2 cellular contexts compared by ENCODE assay signal in the genomic region with DNA sequence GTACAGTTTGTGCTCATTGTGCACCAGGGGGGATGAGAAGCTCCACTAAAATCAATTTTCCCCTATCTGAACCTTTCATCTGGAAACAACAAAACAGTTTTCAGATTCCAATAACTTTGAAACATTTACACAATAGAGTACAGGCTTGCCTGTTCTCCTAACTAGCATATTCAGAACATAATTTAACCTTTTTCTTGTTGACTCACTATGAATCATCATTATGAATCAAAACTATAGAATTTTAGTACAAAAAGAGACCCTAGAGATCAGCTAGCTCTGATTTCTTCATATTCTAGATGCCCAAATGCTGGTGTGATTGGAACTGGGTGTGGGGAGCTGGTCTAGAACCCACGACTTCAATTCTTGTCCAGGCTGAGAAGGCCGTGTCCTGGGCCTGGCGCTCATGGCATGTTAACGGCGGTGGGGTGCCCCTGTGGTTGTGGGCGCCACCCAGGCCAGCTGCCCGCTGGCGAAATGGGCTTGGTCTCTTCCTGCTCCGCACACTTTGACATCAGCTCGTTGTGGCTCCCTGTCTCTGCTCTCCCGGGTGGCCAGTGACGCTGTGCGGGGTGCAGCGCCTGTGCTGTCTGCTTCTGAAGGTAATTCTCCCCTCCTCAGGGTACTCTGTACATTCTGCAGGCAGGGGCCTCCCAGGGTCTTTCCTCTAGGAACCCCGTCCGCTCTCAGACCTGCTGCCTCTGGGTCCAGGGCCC.
TF ChIP-seq lines count a peak whose summit lies in the region.

No MANE protein-coding gene starts in this region.

TF ChIP-seq in A549, 52 proteins besides CTCF, POLR2A, EP300 and RAD21:
- TF ChIP-seq, protein P1, sequence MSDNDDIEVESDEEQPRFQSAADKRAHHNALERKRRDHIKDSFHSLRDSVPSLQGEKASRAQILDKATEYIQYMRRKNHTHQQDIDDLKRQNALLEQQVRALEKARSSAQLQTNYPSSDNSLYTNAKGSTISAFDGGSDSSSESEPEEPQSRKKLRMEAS (IDR thresholded peaks at IDR 0.05) = no peak
- TF ChIP-seq FOSL2 (IDR thresholded peaks at IDR 0.05) (no peak), FOSL2 (CRISPR knock-in tag; IDR thresholded peaks at IDR 0.05) (peak; percentile 32; the same call in 1 of the 2 replicates)

TF ChIP-seq in K562, 482 proteins besides CTCF, POLR2A, EP300 and RAD21:
- TF ChIP-seq RBFOX2 (IDR thresholded peaks at IDR 0.05; ENCODE audit: low read depth, low read length) (0 out of 2 replicates have a peak, but pooled peaks have one; percentile 16), NFIC (IDR thresholded peaks at IDR 0.05) (no peak)
